ENCODE assay signal across 1 cellular context in the genomic region with DNA sequence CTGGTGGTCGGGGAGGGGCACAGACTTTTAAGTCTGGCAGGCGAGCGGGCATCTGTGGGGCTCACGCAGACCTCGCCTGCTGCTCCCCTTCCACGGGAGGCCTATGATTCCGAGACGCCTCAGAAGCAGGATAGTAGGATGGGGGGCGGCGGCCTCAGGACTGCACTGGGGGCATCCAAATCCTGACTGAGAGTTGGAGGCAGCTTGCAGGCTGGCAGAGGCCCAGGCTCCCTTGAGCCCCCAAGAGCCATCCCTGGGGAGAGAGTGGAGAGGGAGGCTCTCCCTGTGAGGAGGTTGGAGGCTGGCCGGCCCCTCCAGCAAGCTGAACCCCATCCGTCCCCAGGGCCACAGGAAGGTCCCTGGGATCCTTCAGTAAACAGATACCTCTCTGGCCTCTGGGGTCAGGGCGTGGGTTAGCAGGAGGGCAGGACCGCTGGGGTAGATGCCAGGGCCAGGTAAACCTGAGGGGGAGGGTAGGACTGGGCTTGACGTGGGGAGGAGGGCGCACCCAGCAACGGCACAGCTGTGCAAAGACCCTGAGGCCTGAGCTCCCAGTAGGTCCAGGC.
TF ChIP-seq lines count a peak whose summit lies in the region.

No MANE protein-coding gene starts in this region.

TF ChIP-seq in K562, 482 proteins besides CTCF, POLR2A, EP300 and RAD21:
- peak; percentile 33; the same call in 1 of the 2 replicates for TF ChIP-seq POLR2G (IDR thresholded peaks at IDR 0.05; ENCODE audit: low read depth, low read length)
- TF ChIP-seq ZNF232 (CRISPR knock-in tag; IDR thresholded peaks at IDR 0.05) = no peak
- TF ChIP-seq MEF2A (IDR thresholded peaks at IDR 0.05; ENCODE audit: control insufficient read depth, low read depth, low read length) = no peak
- TF ChIP-seq BRD9 (IDR thresholded peaks at IDR 0.05; ENCODE audit: low read depth, partially characterized antibody) = no peak
- TF ChIP-seq ESRRB (CRISPR knock-in tag; IDR thresholded peaks at IDR 0.05; ENCODE audit: borderline replicate concordance) = no peak
- TF ChIP-seq, protein P1, sequence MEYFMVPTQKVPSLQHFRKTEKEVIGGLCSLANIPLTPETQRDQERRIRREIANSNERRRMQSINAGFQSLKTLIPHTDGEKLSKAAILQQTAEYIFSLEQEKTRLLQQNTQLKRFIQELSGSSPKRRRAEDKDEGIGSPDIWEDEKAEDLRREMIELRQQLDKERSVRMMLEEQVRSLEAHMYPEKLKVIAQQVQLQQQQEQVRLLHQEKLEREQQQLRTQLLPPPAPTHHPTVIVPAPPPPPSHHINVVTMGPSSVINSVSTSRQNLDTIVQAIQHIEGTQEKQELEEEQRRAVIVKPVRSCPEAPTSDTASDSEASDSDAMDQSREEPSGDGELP (CRISPR knock-in tag; IDR thresholded peaks at IDR 0.05; ENCODE audit: borderline replicate concordance) = no peak
TF ChIP-seq in K562: peak in this region for 1.
